30 cellular contexts compared by ENCODE assay signal in the genomic region with DNA sequence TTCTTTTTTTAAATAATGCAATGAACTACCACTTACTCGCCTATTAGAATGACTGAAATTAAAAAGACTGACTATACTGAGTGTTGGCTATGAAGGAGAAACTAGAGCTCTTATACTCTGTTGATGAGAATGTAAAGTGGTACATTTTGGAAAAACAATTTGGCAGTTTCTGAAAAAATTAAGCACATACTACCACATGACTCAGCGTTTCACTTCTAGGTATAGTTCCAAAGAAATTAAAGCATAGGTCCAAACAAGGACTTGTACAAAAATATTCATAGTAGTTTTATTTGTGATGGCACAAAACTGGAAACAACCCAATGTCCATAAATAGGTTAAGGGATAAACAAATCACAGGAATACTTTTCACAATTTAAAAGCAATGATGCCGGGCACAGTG. TPM values are rescaled to one million over a fixed set of nuclear protein-coding genes. Genes with fewer than 3 reads are reported as not detected.
"Had no signal": no experiment of that assay in that cellular context is flagged by ENCODE, and none has a peak within 500 bp of the region (broad histone marks: within the 10 kb centered on the region; RNA-seq: fewer than 3 reads in every experiment).

No MANE protein-coding gene starts in this region.

- H3K4me1 ChIP-seq: gastrocnemius medialis, heart right ventricle, left lung, lower lobe of right lung had no signal

- H3K36me3 ChIP-seq: esophagus squamous epithelium, gastrocnemius medialis, heart right ventricle, left lung, lower lobe of right lung had no signal

- H3K9me3 ChIP-seq: esophagus squamous epithelium, gastrocnemius medialis, heart right ventricle, left lung, lower lobe of right lung, mucosa of descending colon had no signal

- H3K27ac Mint-ChIP-seq: mesothelial cell of epicardium had no signal

- H3K4me3 Mint-ChIP-seq: mesothelial cell of epicardium had no signal

- DNase-seq: dermis blood vessel endothelial cell; dorsolateral prefrontal cortex; effector CD4-positive, alpha-beta T cell; effector memory CD4-positive, alpha-beta T cell; erythroblast; esophagus squamous epithelium; foreskin fibroblast; foreskin melanocyte; gastrocnemius medialis; glutamatergic neuron; head of caudate nucleus; heart right ventricle; hippocampal formation; left cardiac atrium; left lung; left ventricle myocardium superior; lower lobe of right lung; mesenchymal stem cell; mucosa of descending colon; naive B cell had no signal

- H3K36me3 Mint-ChIP-seq: mesothelial cell of epicardium, naive B cell had no signal

- ATAC-seq: esophagus mucosa, gastrocnemius medialis, heart right ventricle, left cardiac atrium, left lung, left ventricle myocardium superior, lower lobe of right lung, mucosa of descending colon had no signal

- H3K27me3 ChIP-seq: gastrocnemius medialis had no signal

- H3K4me1 Mint-ChIP-seq: mesothelial cell of epicardium had no signal

- H3K9me3 Mint-ChIP-seq: mesothelial cell of epicardium, naive B cell had no signal

- H3K4me3 ChIP-seq: coronary artery, dorsolateral prefrontal cortex, esophagus squamous epithelium, gastrocnemius medialis, heart right ventricle, left lung, lower lobe of right lung, mucosa of descending colon had no signal

- H3K27ac ChIP-seq: coronary artery, dorsolateral prefrontal cortex, epithelial cell of prostate, gastrocnemius medialis, heart right ventricle, left lung, lower lobe of right lung had no signal

RNA-seq across cellular contexts. Expression of a gene that starts 26.9 kb away (rescaled TPM):
- total RNA-seq: dermis blood vessel endothelial cell, esophagus mucosa, gastrocnemius medialis, glomerular endothelial cell, heart right ventricle, kidney epithelial cell, left ventricle myocardium superior, lower lobe of right lung, lung microvascular endothelial cell, mesenteric fat pad, myocyte had no signal
- polyA plus RNA-seq: keratinocyte had no signal
